Comparison of ENCODE assay signal across 10 cellular contexts in the genomic region with DNA sequence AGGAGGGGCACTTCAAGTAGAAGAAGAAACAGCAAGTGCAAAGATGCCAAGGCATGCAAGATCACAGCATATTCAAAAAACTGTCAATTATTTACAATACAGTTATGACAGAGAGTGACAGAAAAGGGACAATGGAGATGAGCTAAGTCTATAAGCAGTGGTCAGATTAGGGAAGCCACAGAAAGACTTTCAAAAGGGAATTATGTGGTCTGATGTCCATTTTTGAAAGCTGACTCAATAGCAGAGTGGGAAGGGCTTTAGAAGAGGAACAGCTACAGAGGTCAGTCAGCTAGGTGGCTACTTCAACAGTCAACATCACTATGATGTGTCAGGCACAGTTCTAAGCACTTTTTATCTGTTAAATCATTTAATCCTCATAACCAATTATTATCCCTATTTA. TPM values are rescaled to one million over a fixed set of nuclear protein-coding genes. Genes with fewer than 3 reads are reported as not detected.
DNase-seq lines count a peak whose midpoint lies in the region; ATAC-seq and TF ChIP-seq lines count a peak whose summit lies in the region.
"Had no signal": no experiment of that assay in that cellular context is flagged by ENCODE, and none has a peak within 500 bp of the region (broad histone marks: within the 10 kb centered on the region; RNA-seq: fewer than 3 reads in every experiment).

No MANE protein-coding gene starts in this region.

- H3K4me2 ChIP-seq in osteoblast (ENCODE audit: insufficient read depth, low read length) (no peak overlapping the region), neural progenitor cell (no peak overlapping the region)

- H3K4me3 ChIP-seq in osteoblast (ENCODE audit: insufficient read depth, low read length): no peak overlapping the region
- H3K4me3 ChIP-seq in neural progenitor cell: no peak overlapping the region

- H3K4me3 Mint-ChIP-seq in activated T-cell treated with anti-CD3 and anti-CD28 coated beads, Interleukin-2, amount 50 U/mL, for 72 hours: no peak overlapping the region
- H3K4me3 Mint-ChIP-seq in T-cell (no peak overlapping the region), neural progenitor cell (no peak overlapping the region)
- H3K4me3 Mint-ChIP-seq: natural killer cell had no signal

- H4K20me1 ChIP-seq in osteoblast (ENCODE audit: insufficient read depth, low read length) (peaks cover 2% of the 10 kb centered on the region), neural progenitor cell (ENCODE audit: low read depth) (no peaks in the 10 kb centered on the region)

- peak overlapping the region; percentile 35 for H3K27ac Mint-ChIP-seq in activated T-cell treated with anti-CD3 and anti-CD28 coated beads, Interleukin-2, amount 50 U/mL, for 72 hours
- H3K27ac Mint-ChIP-seq in T-cell (peak overlapping the region; percentile 93 to 94), neural progenitor cell (no peak overlapping the region)
- H3K27ac Mint-ChIP-seq: natural killer cell had no signal

- H3K27ac ChIP-seq in osteoblast (ENCODE audit: low read depth, low read length): no peak overlapping the region
- H3K27ac ChIP-seq in neural progenitor cell: no peak overlapping the region
- H3K27ac ChIP-seq: C4-2B had no signal

- H3K79me2 ChIP-seq in osteoblast (ENCODE audit: insufficient read depth, low read length) (no peaks in the 10 kb centered on the region), neural progenitor cell (ENCODE audit: low read depth) (no peaks in the 10 kb centered on the region)

- H3K27me3 ChIP-seq in osteoblast (ENCODE audit: insufficient read depth, low read length): no peaks in the 10 kb centered on the region
- no peaks in the 10 kb centered on the region for H3K27me3 ChIP-seq in neural progenitor cell

- no peak overlapping the region for H3K9ac ChIP-seq in neural progenitor cell

- H2AFZ ChIP-seq in osteoblast (ENCODE audit: low read length) (no peak overlapping the region), neural progenitor cell (replicated peaks) (no peak overlapping the region)

- peaks cover 18% of the 10 kb centered on the region in 2 donors for H3K36me3 Mint-ChIP-seq in activated T-cell treated with anti-CD3 and anti-CD28 coated beads, Interleukin-2, amount 50 U/mL, for 72 hours (ENCODE audit: insufficient read depth in 2 of 2)
- peaks cover 17% of the 10 kb centered on the region for H3K36me3 Mint-ChIP-seq in T-cell
- peaks cover 24% of the 10 kb centered on the region for H3K36me3 Mint-ChIP-seq in neural progenitor cell
- H3K36me3 Mint-ChIP-seq: natural killer cell had no signal

- ATAC-seq in activated T-cell treated with anti-CD3 and anti-CD28 coated beads, Interleukin-2, amount 50 U/mL, for 72 hours (replicated peaks in 1 of 2): peak; percentile 45 to 75
- ATAC-seq in HG02885 (IDR thresholded peaks at IDR 0.05; ENCODE audit: poor library complexity, unreplicated experiment): peak; percentile 82
- no peak for ATAC-seq in T-cell (replicated peaks in 1 of 4)

- no peaks in the 10 kb centered on the region for H3K9me3 ChIP-seq in osteoblast (ENCODE audit: low read depth, low read length)
- H3K9me3 ChIP-seq in neural progenitor cell (ENCODE audit: low read depth): no peaks in the 10 kb centered on the region

- in situ Hi-C loops in G401 (cut with HindIII; ENCODE audit: low sequenced_read_pairs): no loop called here

- no peaks in the 10 kb centered on the region for H3K9me3 Mint-ChIP-seq in activated T-cell treated with anti-CD3 and anti-CD28 coated beads, Interleukin-2, amount 50 U/mL, for 72 hours
- no peaks in the 10 kb centered on the region for H3K9me3 Mint-ChIP-seq in T-cell
- no peaks in the 10 kb centered on the region for H3K9me3 Mint-ChIP-seq in neural progenitor cell
- H3K9me3 Mint-ChIP-seq: natural killer cell had no signal

- CTCF ChIA-PET in T-cell (lab: Charles Lee): interaction anchor here (0.6 to 0.7 kb wide), 2 partner anchors 19 to 323 kb away, joined by 3 read pairs; no protein-coding TSS in a partner anchor

- no peaks in the 10 kb centered on the region for H3K36me3 ChIP-seq in osteoblast (ENCODE audit: insufficient read depth, low read length)
- no peaks in the 10 kb centered on the region for H3K36me3 ChIP-seq in neural progenitor cell

- no peak for DNase-seq in activated T-cell treated with anti-CD3 and anti-CD28 coated beads, Interleukin-2, amount 50 U/mL, for 72 hours
- no peak for DNase-seq in activated T-cell treated with anti-CD3 and anti-CD28 coated beads, Interleukin-2, amount 50 U/mL, for 48 hours
- DNase-seq in T-cell (no peak), osteoblast (ENCODE audit: insufficient read length, low spot score, missing footprints) (peak; percentile 87), G401 (ENCODE audit: low spot score) (no peak), NCI-H774 (lab: John Stamatoyannopoulos, UW) (no peak), neural progenitor cell (ENCODE audit: low spot score) (no peak)
- DNase-seq: natural killer cell had no signal

- TF ChIP-seq CTCF in osteoblast (IDR thresholded peaks at IDR 0.05; ENCODE audit: extremely low read depth, low read depth, low read length): no peak
- no peak for TF ChIP-seq CTCF in neural progenitor cell (IDR thresholded peaks at IDR 0.05)

- H3F3A ChIP-seq in neural progenitor cell (ENCODE audit: low read depth): no peaks in the 10 kb centered on the region

- H3K4me1 ChIP-seq in osteoblast (ENCODE audit: insufficient read depth, low read length): peaks cover 8% of the 10 kb centered on the region
- H3K4me1 ChIP-seq in neural progenitor cell: no peaks in the 10 kb centered on the region

- no peaks in the 10 kb centered on the region for H3K27me3 Mint-ChIP-seq in activated T-cell treated with anti-CD3 and anti-CD28 coated beads, Interleukin-2, amount 50 U/mL, for 72 hours (ENCODE audit: low read depth)
- H3K27me3 Mint-ChIP-seq in T-cell (no peaks in the 10 kb centered on the region), neural progenitor cell (ENCODE audit: insufficient read depth, low read depth) (no peaks in the 10 kb centered on the region)

- H3K4me1 Mint-ChIP-seq in activated T-cell treated with anti-CD3 and anti-CD28 coated beads, Interleukin-2, amount 50 U/mL, for 72 hours (ENCODE audit: low read depth): peaks cover 41% of the 10 kb centered on the region
- H3K4me1 Mint-ChIP-seq in T-cell (peaks cover 35 to 40% (median 38%) of the 10 kb centered on the region in 3 donors), neural progenitor cell (peaks cover 4% of the 10 kb centered on the region)

- POLR2A ChIA-PET in T-cell (lab: Charles Lee): interaction anchor here in 1 of 2 donors (0.9 kb wide), 1 partner anchor 41 kb away, joined by 3 read pairs; no protein-coding TSS in a partner anchor

RNA-seq across cellular contexts. Expression of a gene that starts 45.2 kb away (rescaled TPM):
- 100 to 1,000 TPM; 253 to 291 TPM for total RNA-seq in activated T-cell treated with anti-CD3 and anti-CD28 coated beads, Interleukin-2, amount 50 U/mL, for 72 hours
- total RNA-seq in T-cell (100 to 1,000 TPM; 501 to 684 (median 547) TPM), osteoblast (0.36 and 0.59 TPM in 2 replicates), neural progenitor cell (ENCODE audit: low replicate concordance) (1.9 and 3.2 TPM in 2 replicates)
- total RNA-seq in G401 (2014; rRNA removed; shearing (Covaris generic)): 0.12 and 0.17 TPM in 2 replicates

Comparison
In these comparisons a context has a peak if more than half of its experiments do, and no peak if none do; other contexts are left out.
1. ATAC-seq: peak in activated T-cell treated with anti-CD3 and anti-CD28 coated beads, Interleukin-2, amount 50 U/mL, for 72 hours (2 of 2) and HG02885 (single experiment); none in T-cell (0 of 4).
2. RNA of a gene that starts 45.2 kb away (total RNA-seq): 501 to 684 TPM in T-cell and 253 to 291 TPM in activated T-cell treated with anti-CD3 and anti-CD28 coated beads, Interleukin-2, amount 50 U/mL, for 72 hours; 1.9 to 3.2 TPM in neural progenitor cell, 0.36 to 0.59 TPM in osteoblast and 0.12 to 0.17 TPM in G401; every median in the first group is over 10 times any median in the second.